9 cellular contexts compared by ENCODE assay signal in the genomic region with DNA sequence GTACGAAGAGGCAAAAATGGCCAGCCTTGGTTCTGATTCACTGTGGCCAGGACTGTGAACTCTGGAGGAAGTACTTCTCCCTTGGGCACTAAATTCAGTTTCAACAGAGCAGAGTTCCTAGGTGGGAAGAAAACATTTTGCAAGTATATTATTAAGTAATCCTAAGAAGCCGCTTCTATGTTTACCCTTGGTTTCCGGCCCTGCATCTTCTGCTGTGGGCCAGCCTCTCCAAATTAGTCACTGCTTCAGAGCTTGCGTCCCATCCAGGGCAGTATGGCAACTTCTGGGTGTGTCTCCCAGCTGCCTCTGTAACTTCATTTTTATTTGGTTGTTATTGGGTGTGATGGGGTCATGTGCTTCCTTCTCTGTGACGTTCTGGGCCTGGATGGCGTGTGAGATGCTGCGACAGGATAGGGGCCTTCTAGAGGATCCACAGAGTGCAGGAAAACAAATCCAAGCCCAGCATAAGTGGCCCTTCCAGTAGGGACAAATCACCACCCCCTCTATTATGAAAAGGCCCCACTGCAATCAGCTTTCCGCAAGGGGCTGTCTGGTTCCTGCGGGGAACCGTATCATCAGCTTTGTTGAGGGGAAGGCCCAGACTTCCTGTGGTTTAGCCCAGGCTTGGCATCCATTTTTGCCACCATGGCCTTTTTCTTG. TPM values are rescaled to one million over a fixed set of nuclear protein-coding genes. Genes with fewer than 3 reads are reported as not detected.
DNase-seq lines count a peak whose midpoint lies in the region; ATAC-seq and TF ChIP-seq lines count a peak whose summit lies in the region.
"Had no signal": no experiment of that assay in that cellular context is flagged by ENCODE, and none has a peak within 500 bp of the region (broad histone marks: within the 10 kb centered on the region; RNA-seq: fewer than 3 reads in every experiment).

No MANE protein-coding gene starts in this region.

- H3K4me1 ChIP-seq in RWPE2 (ENCODE audit: insufficient read depth, poor library complexity, severe bottlenecking) (no peaks in the 10 kb centered on the region), testis (peaks cover 3% of the 10 kb centered on the region)
- H3K4me1 ChIP-seq: SJSA1 had no signal

- H3K9me3 ChIP-seq in RWPE2 (ENCODE audit: severe bottlenecking), result no peaks in the 10 kb centered on the region
- no peaks in the 10 kb centered on the region for H3K9me3 ChIP-seq in testis
- H3K9me3 ChIP-seq: SJSA1 had no signal

- peak overlapping the region; percentile 87 for H3K4me3 Mint-ChIP-seq in activated naive CD4-positive, alpha-beta T cell treated with anti-CD3 and anti-CD28 coated beads for 36 hours
- H3K4me3 Mint-ChIP-seq in naive B cell, result peak overlapping the region in 5 of 8 donors; percentile 8 to 67 (median 27)

- DNase-seq in GDM1 (lab: John Stamatoyannopoulos, UW), result peak; percentile 66
- DNase-seq in RWPE2 (ENCODE audit: low spot score), result no peak
- peak; percentile 79 for DNase-seq in activated naive CD4-positive, alpha-beta T cell treated with anti-CD3 and anti-CD28 coated beads for 36 hours
- no peak for DNase-seq in naive B cell
- DNase-seq in KBM-7, result no peak
- no peak for DNase-seq in superior temporal gyrus (ENCODE audit: extremely low spot score)
- no peak for DNase-seq in HuH-7 (ENCODE audit: low spot score)
- DNase-seq in testis, result no peak

- H3K4me1 Mint-ChIP-seq in activated naive CD4-positive, alpha-beta T cell treated with anti-CD3 and anti-CD28 coated beads for 36 hours (ENCODE audit: low read depth), result peaks cover 77% of the 10 kb centered on the region
- peaks cover 22 to 24% (median 23%) of the 10 kb centered on the region in 3 donors for H3K4me1 Mint-ChIP-seq in naive B cell

- H3K36me3 Mint-ChIP-seq in activated naive CD4-positive, alpha-beta T cell treated with anti-CD3 and anti-CD28 coated beads for 36 hours (ENCODE audit: low read depth), result peaks cover 56% of the 10 kb centered on the region
- no peaks in the 10 kb centered on the region for H3K36me3 Mint-ChIP-seq in naive B cell

- peak; percentile 57; the same call in 2 of the 3 replicates for ATAC-seq in RWPE2 (ENCODE audit: low read depth)
- ATAC-seq in naive B cell (ENCODE audit: low read depth in 2 of 2), result peak in 1 of 2 donors; percentile 58

- H3K27ac ChIP-seq in RWPE2 (ENCODE audit: poor library complexity, severe bottlenecking), result no peak overlapping the region
- no peak overlapping the region for H3K27ac ChIP-seq in testis
- H3K27ac ChIP-seq: SJSA1 had no signal

- H3K36me3 ChIP-seq in RWPE2 (ENCODE audit: low read depth) (no peaks in the 10 kb centered on the region), testis (ENCODE audit: low read depth, missing control alignments) (no peaks in the 10 kb centered on the region)

- 78 to 94% methylated on average over 10 of the region's 10 CpGs for WGBS in testis, 2 donors

- peak overlapping the region; percentile 96 for H3K27ac Mint-ChIP-seq in activated naive CD4-positive, alpha-beta T cell treated with anti-CD3 and anti-CD28 coated beads for 36 hours
- peak overlapping the region in 1 of 6 donors; percentile 56 for H3K27ac Mint-ChIP-seq in naive B cell

- no peaks in the 10 kb centered on the region for H3K9me3 Mint-ChIP-seq in activated naive CD4-positive, alpha-beta T cell treated with anti-CD3 and anti-CD28 coated beads for 36 hours
- H3K9me3 Mint-ChIP-seq in naive B cell, result no peaks in the 10 kb centered on the region

- TF ChIP-seq POLR2A in testis (IDR thresholded peaks at IDR 0.05), result no peak

- intact Hi-C loops in activated naive CD4-positive, alpha-beta T cell treated with anti-CD3 and anti-CD28 coated beads for 36 hours (cut with micrococcal nuclease), result loop anchor here (1.0 to 10.0 kb wide), 5 partner anchors 11 to 1621 kb away; partner anchors contain the start of gene TNFRSF19
- intact Hi-C loops in testis (cut with DNase I; ENCODE audit: low total_unique reads), result no loop called here

- CTCF ChIA-PET in activated naive CD4-positive, alpha-beta T cell treated with anti-CD3 and anti-CD28 coated beads for 36 hours (lab: Charles Lee), result interaction anchor here (0.6 to 5.1 kb wide), 9 partner anchors 10 to 364 kb away, joined by 3 to 25 read pairs (median 3); no protein-coding TSS in a partner anchor

- H3K27me3 ChIP-seq in RWPE2 (ENCODE audit: insufficient read depth, poor library complexity, severe bottlenecking) (no peaks in the 10 kb centered on the region), testis (no peaks in the 10 kb centered on the region)
- H3K27me3 ChIP-seq: SJSA1 had no signal

- in situ Hi-C loops in KBM-7 (cut with MboI; ENCODE audit: low pct_unique_long_range_greater_than_20kb, low sequenced_read_pairs), result no loop called here

- H3K27me3 Mint-ChIP-seq in activated naive CD4-positive, alpha-beta T cell treated with anti-CD3 and anti-CD28 coated beads for 36 hours (ENCODE audit: low read depth), result no peaks in the 10 kb centered on the region
- no peaks in the 10 kb centered on the region for H3K27me3 Mint-ChIP-seq in naive B cell

- TF ChIP-seq CTCF in RWPE2 (IDR thresholded peaks at IDR 0.05; ENCODE audit: poor library complexity, severe bottlenecking), result no peak
- TF ChIP-seq CTCF in testis (IDR thresholded peaks at IDR 0.05), result no peak

- H3K4me3 ChIP-seq in RWPE2 (ENCODE audit: severe bottlenecking) (no peak overlapping the region), testis (no peak overlapping the region)
- H3K4me3 ChIP-seq: SJSA1 had no signal

RNA-seq across cellular contexts. Expression of gene C1QTNF9, which starts 55.1 kb away (rescaled TPM):
- total RNA-seq in activated naive CD4-positive, alpha-beta T cell treated with anti-CD3 and anti-CD28 coated beads for 36 hours, result not detected
- polyA plus RNA-seq in naive B cell (ENCODE audit: low read depth in 6 of 6), result not detected
- total RNA-seq in testis, result 1 to 10 TPM in 1 of 2 donors, under 1 TPM in 1; 0.43 to 2.4 TPM
- polyA plus RNA-seq in testis (ENCODE audit: insufficient read depth, low read depth, low replicate concordance), result 1.1 TPM
- total RNA-seq: SJSA1 had no signal

Comparison
In these comparisons a context has a peak if more than half of its experiments do, and no peak if none do; other contexts are left out.
1. DNase-seq: peak in GDM1 (single experiment) and activated naive CD4-positive, alpha-beta T cell treated with anti-CD3 and anti-CD28 coated beads for 36 hours (single experiment); none in RWPE2 (single experiment), naive B cell (single experiment), KBM-7 (single experiment), superior temporal gyrus (single experiment), HuH-7 (single experiment) and testis (single experiment).